ENCODE assay signal across 19 cellular contexts in the genomic region with DNA sequence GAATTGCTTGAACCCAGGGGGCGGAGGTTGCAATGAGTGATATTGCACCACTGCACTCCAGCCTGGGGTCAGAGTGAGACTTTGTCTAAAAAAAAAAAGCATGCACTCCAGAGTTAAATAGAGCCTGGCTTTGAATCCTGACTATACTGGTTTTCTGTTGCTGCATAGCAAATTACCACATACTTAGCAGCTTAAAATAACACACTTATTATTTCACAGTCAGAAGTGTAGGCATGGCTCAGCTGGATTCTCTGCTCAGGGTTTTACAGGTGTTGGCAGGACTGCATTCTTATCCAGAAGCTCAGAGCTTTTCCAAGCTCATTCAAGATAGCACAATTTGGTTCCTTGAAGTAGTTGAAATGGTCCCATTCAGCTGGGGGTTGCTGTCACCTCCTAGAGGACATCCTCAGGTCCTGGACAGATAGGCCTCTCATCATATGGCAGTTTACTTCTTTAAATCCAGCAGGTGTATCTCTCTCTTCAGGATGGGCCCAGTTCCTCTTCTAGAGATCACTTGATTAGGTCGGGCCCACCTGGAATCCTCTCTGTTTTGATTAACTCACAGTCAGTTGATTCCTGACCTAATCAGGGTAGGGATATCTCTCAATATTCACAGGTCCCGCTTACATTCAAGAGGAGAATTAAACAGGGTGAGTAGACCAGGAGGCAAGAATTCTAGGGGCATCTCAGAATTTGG. TPM values are rescaled to one million over a fixed set of nuclear protein-coding genes. Genes with fewer than 3 reads are reported as not detected.
A peak's percentile ranks its signal among the peaks of the same experiment; 100 is the strongest.
DNase-seq lines count a peak whose midpoint lies in the region; ATAC-seq and TF ChIP-seq lines count a peak whose summit lies in the region.
"Had no signal": no experiment of that assay in that cellular context is flagged by ENCODE, and none has a peak within 500 bp of the region (broad histone marks: within the 10 kb centered on the region; RNA-seq: fewer than 3 reads in every experiment).

No MANE protein-coding gene starts in this region.

- H3K9me2 ChIP-seq in SK-N-SH = no peaks in the 10 kb centered on the region

- TF ChIP-seq CTCF in RWPE1 (conservative IDR thresholded peaks at IDR 0.05; ENCODE audit: low read depth) (no peak), SK-N-SH (IDR thresholded peaks at IDR 0.05) (no peak), Caco-2 (IDR thresholded peaks at IDR 0.05; ENCODE audit: insufficient read depth in 1 of 2, low read depth in 1 of 2, low read length in 1 of 2, severe bottlenecking in 1 of 2, unreplicated experiment in 1 of 2) (no peak)

- no peaks in the 10 kb centered on the region for H4K20me1 ChIP-seq in SK-N-SH (ENCODE audit: insufficient read depth)

- peaks cover 0 to 2% of the 10 kb centered on the region in 2 experiments for H3K36me3 ChIP-seq in SK-N-SH (replicated peaks in 1 of 2; ENCODE audit: control insufficient read depth in 1 of 2, insufficient read depth in 2 of 2, low read length in 1 of 2)
- no peaks in the 10 kb centered on the region for H3K36me3 ChIP-seq in Caco-2 (ENCODE audit: control insufficient read depth, insufficient read depth, low read length)

- POLR2A ChIA-PET in activated CD4-positive, alpha-beta T cell treated with anti-CD3 and anti-CD28 coated beads, Interleukin-2, amount 10 ng/mL, durations not matched to agents 7 days and 5 days (lab: Charles Lee) = interaction anchor here (0.6 kb wide), 1 partner anchor 26 kb away, joined by 3 read pairs; no protein-coding TSS in a partner anchor
- POLR2A ChIA-PET in RWPE1 (lab: Yijun Ruan, JAX; ENCODE audit: low non-redundant PET) (no interaction called here), SK-N-SH (lab: Yijun Ruan, JAX) (no interaction called here), Caco-2 (lab: Charles Lee) (no interaction called here)

- H3F3A ChIP-seq in SK-N-SH (replicated peaks; ENCODE audit: insufficient read depth) = peaks cover 12% of the 10 kb centered on the region

- H3K27ac ChIP-seq in RWPE1 = peak overlapping the region; percentile 60
- H3K27ac ChIP-seq in SK-N-SH (ENCODE audit: low read depth in 2 of 2, low read length in 1 of 2) = peak overlapping the region in 1 of 2 experiments; percentile 98; a peak in 2 of 4 replicates
- H3K27ac ChIP-seq: hepatocyte had no signal

- no peak overlapping the region for H3K9ac ChIP-seq in SK-N-SH

- H3K4me3 ChIP-seq in SK-N-SH (ENCODE audit: low read depth in 2 of 2, low read length in 1 of 2) (no peak overlapping the region), Caco-2 (ENCODE audit: low read depth, low read length) (no peak overlapping the region)
- H3K4me3 ChIP-seq: hepatocyte had no signal

- TF ChIP-seq RAD21 in SK-N-SH (IDR thresholded peaks at IDR 0.05; ENCODE audit: low read length) = no peak

- DNase-seq in activated CD4-positive, alpha-beta T cell treated with anti-CD3 and anti-CD28 coated beads, Interleukin-2, amount 10 ng/mL, durations not matched to agents 7 days and 5 days = no peak
- DNase-seq in activated CD4-positive, alpha-beta T cell treated with anti-CD3 and anti-CD28 coated beads, Interleukin-2, amount 50 U/mL, for 4 hours = no peak
- DNase-seq in RWPE1 (ENCODE audit: low spot score) (no peak), renal cortical epithelial cell (ENCODE audit: low read depth) (peak; percentile 28), SK-N-SH (no peak), globus pallidus (ENCODE audit: low spot score) (no peak), Caco-2 (no peak)
- DNase-seq in effector memory CD8-positive, alpha-beta T cell = no peak
- DNase-seq: activated CD4-positive, alpha-beta T cell treated with anti-CD3 and anti-CD28 coated beads for 48 hours; effector CD4-positive, alpha-beta T cell; Kasumi-1; kidney glomerular epithelial cell; NCI-H146; right cardiac atrium; SHP77 treated with DMSO at 0.1 percent for 48 hours; T1000 had no signal

- H3K4me3 Mint-ChIP-seq in activated CD4-positive, alpha-beta T cell treated with anti-CD3 and anti-CD28 coated beads, Interleukin-2, amount 10 ng/mL, durations not matched to agents 7 days and 5 days = no peak overlapping the region
- H3K4me3 Mint-ChIP-seq in effector memory CD8-positive, alpha-beta T cell = no peak overlapping the region
- H3K4me3 Mint-ChIP-seq in Caco-2 (ENCODE audit: unreplicated experiment) = no peak overlapping the region
- H3K4me3 Mint-ChIP-seq: central memory CD8-positive, alpha-beta T cell had no signal

- CTCF ChIA-PET in activated CD4-positive, alpha-beta T cell treated with anti-CD3 and anti-CD28 coated beads, Interleukin-2, amount 10 ng/mL, durations not matched to agents 7 days and 5 days (lab: Charles Lee) = interaction anchor here (1.1 kb wide), 1 partner anchor 26 kb away, joined by 3 read pairs; no protein-coding TSS in a partner anchor
- CTCF ChIA-PET in RWPE1 (lab: Yijun Ruan, JAX) (no interaction called here), SK-N-SH (lab: Yijun Ruan, JAX) (no interaction called here), Caco-2 (lab: Charles Lee) (no interaction called here)

- H2AFZ ChIP-seq in SK-N-SH (ENCODE audit: low read depth) = no peak overlapping the region
- H2AFZ ChIP-seq: hepatocyte had no signal

- H3K27me3 ChIP-seq in SK-N-SH (ENCODE audit: insufficient read depth) = no peaks in the 10 kb centered on the region
- no peaks in the 10 kb centered on the region for H3K27me3 ChIP-seq in Caco-2 (replicated peaks; ENCODE audit: control insufficient read depth, insufficient read depth, low read length)
- H3K27me3 ChIP-seq: hepatocyte had no signal

- no peak overlapping the region for H3K4me2 ChIP-seq in SK-N-SH
- H3K4me2 ChIP-seq: hepatocyte had no signal

- peak overlapping the region; percentile 96 for H3K27ac Mint-ChIP-seq in activated CD4-positive, alpha-beta T cell treated with anti-CD3 and anti-CD28 coated beads, Interleukin-2, amount 10 ng/mL, durations not matched to agents 7 days and 5 days
- peak overlapping the region; percentile 92 to 98 for H3K27ac Mint-ChIP-seq in effector memory CD8-positive, alpha-beta T cell
- H3K27ac Mint-ChIP-seq in Caco-2 (ENCODE audit: unreplicated experiment) = no peak overlapping the region

- peaks cover 18% of the 10 kb centered on the region for H3K36me3 Mint-ChIP-seq in activated CD4-positive, alpha-beta T cell treated with anti-CD3 and anti-CD28 coated beads, Interleukin-2, amount 10 ng/mL, durations not matched to agents 7 days and 5 days (ENCODE audit: low read depth)
- peaks cover 10% of the 10 kb centered on the region for H3K36me3 Mint-ChIP-seq in effector memory CD8-positive, alpha-beta T cell (ENCODE audit: insufficient read depth)
- H3K36me3 Mint-ChIP-seq in Caco-2 (ENCODE audit: insufficient read depth, unreplicated experiment) = no peaks in the 10 kb centered on the region

- H3K9me3 Mint-ChIP-seq in activated CD4-positive, alpha-beta T cell treated with anti-CD3 and anti-CD28 coated beads, Interleukin-2, amount 10 ng/mL, durations not matched to agents 7 days and 5 days = no peaks in the 10 kb centered on the region
- H3K9me3 Mint-ChIP-seq in effector memory CD8-positive, alpha-beta T cell = no peaks in the 10 kb centered on the region
- H3K9me3 Mint-ChIP-seq in Caco-2 (ENCODE audit: unreplicated experiment) = no peaks in the 10 kb centered on the region
- H3K9me3 Mint-ChIP-seq: central memory CD8-positive, alpha-beta T cell had no signal

- H3K27me3 Mint-ChIP-seq in activated CD4-positive, alpha-beta T cell treated with anti-CD3 and anti-CD28 coated beads, Interleukin-2, amount 10 ng/mL, durations not matched to agents 7 days and 5 days = no peaks in the 10 kb centered on the region
- H3K27me3 Mint-ChIP-seq in effector memory CD8-positive, alpha-beta T cell = no peaks in the 10 kb centered on the region
- no peaks in the 10 kb centered on the region for H3K27me3 Mint-ChIP-seq in Caco-2 (ENCODE audit: insufficient read depth, unreplicated experiment)
- H3K27me3 Mint-ChIP-seq: central memory CD8-positive, alpha-beta T cell had no signal

- no peak for ATAC-seq in effector memory CD8-positive, alpha-beta T cell (replicated peaks)
- ATAC-seq: HCT116, right cardiac atrium had no signal

- peaks cover 78% of the 10 kb centered on the region for H3K4me1 Mint-ChIP-seq in activated CD4-positive, alpha-beta T cell treated with anti-CD3 and anti-CD28 coated beads, Interleukin-2, amount 10 ng/mL, durations not matched to agents 7 days and 5 days
- H3K4me1 Mint-ChIP-seq in effector memory CD8-positive, alpha-beta T cell (ENCODE audit: low read depth in 2 of 2) = peaks cover 31 to 45% of the 10 kb centered on the region in 2 donors
- no peaks in the 10 kb centered on the region for H3K4me1 Mint-ChIP-seq in Caco-2 (ENCODE audit: low read depth, unreplicated experiment)

- no TSS peak for BruUV-seq in Caco-2 (replicated peaks; lab: Mats Ljungman, UMichigan)

- intact Hi-C loops in Caco-2 (cut with micrococcal nuclease; ENCODE audit: unreplicated experiment) = no loop called here

- H3K9me3 ChIP-seq in SK-N-SH = no peaks in the 10 kb centered on the region
- no peaks in the 10 kb centered on the region for H3K9me3 ChIP-seq in Caco-2

- peaks cover 4% of the 10 kb centered on the region for H3K79me2 ChIP-seq in SK-N-SH (ENCODE audit: insufficient read depth)
- H3K79me2 ChIP-seq: hepatocyte had no signal

- WGBS in SK-N-SH (ENCODE audit: low lambda C conversion rate) = 53% methylated on average over 3 of the region's 3 CpGs

- TF ChIP-seq EP300 in SK-N-SH (IDR thresholded peaks at IDR 0.05; ENCODE audit: borderline replicate concordance in 1 of 2, low read depth in 1 of 2, low read length in 1 of 2) = no peak

- H3K4me1 ChIP-seq in SK-N-SH (ENCODE audit: control insufficient read depth in 1 of 2, insufficient read depth in 2 of 2, low read depth in 1 of 2, low read length in 1 of 2) (peaks cover 0 to 24% of the 10 kb centered on the region in 2 experiments; a peak in 3 of 4 replicates), Caco-2 (no peaks in the 10 kb centered on the region)

RNA-seq across cellular contexts. Expression of a gene that starts 26.8 kb away (rescaled TPM):
- total RNA-seq in activated CD4-positive, alpha-beta T cell treated with anti-CD3 and anti-CD28 coated beads, Interleukin-2, amount 10 ng/mL, durations not matched to agents 7 days and 5 days = 10 to 100 TPM; 76.6 to 77.8 TPM
- 4.9 and 18.3 TPM in 2 replicates for total RNA-seq in renal cortical epithelial cell
- polyA plus RNA-seq in SK-N-SH (2012; rRNA removed) = 34.8 and 39.3 TPM in 2 replicates
- 50.5 and 72.0 TPM in 2 replicates for polyA plus RNA-seq in SK-N-SH (2012; cell fraction: cytosol; rRNA removed)
- polyA plus RNA-seq in SK-N-SH (2012; cell fraction: nucleus; rRNA removed) = 24.0 and 47.2 TPM in 2 replicates
- 2.7 TPM in 2 replicates for total RNA-seq in Caco-2 (2022)
